In genomic region chr1:34948739-34949138, GRCh38 we compare ENCODE assay signal across 2 cellular contexts. TPM values are rescaled to one million over a fixed set of nuclear protein-coding genes. Genes with fewer than 3 reads are reported as not detected.
"Had no signal": no experiment of that assay in that cellular context is flagged by ENCODE, and none has a peak within 500 bp of the region (broad histone marks: within the 10 kb centered on the region; RNA-seq: fewer than 3 reads in every experiment).

No MANE protein-coding gene starts in this region.

RNA-seq across cellular contexts. Expression of gene DLGAP3, which starts 19.3 kb away (rescaled TPM):
- total RNA-seq: fibroblast of lung, foreskin keratinocyte had no signal
- polyA plus RNA-seq: fibroblast of lung had no signal
